Comparison of ENCODE assay signal across 23 cellular contexts in the genomic region with DNA sequence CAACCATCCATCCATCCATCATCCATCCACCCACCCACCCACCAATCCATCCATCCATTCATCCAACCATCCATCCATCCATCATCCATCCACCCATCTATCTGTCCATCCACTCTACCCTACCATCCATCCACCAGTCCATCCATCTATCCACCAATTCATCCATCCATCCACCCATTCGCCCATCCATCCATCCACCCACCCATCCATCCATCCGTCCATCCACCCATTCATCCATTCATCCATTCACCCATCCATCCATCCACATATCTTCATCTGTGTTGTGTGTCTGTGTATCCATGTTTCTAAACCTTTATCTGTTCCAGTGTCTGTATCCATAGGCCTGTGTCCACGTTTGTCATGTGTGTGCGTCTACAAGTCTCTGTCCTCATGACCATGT. TPM values are rescaled to one million over a fixed set of nuclear protein-coding genes. Genes with fewer than 3 reads are reported as not detected.
DNase-seq lines count a peak whose midpoint lies in the region; ATAC-seq, FAIRE-seq and TF ChIP-seq lines count a peak whose summit lies in the region.
"Had no signal": no experiment of that assay in that cellular context is flagged by ENCODE, and none has a peak within 500 bp of the region (broad histone marks: within the 10 kb centered on the region; RNA-seq: fewer than 3 reads in every experiment).

No MANE protein-coding gene starts in this region.

- no peak for ATAC-seq in lower lobe of right lung
- ATAC-seq: A549 had no signal

- POLR2A ChIA-PET in HEK293 (lab: Yijun Ruan, JAX), result no interaction called here

- H3K4me3 ChIP-seq in HEK293 (ENCODE audit: low read depth, low read length) (no peak overlapping the region), neuronal stem cell (ENCODE audit: low read length in 2 of 2) (no peak overlapping the region), lower lobe of right lung (no peak overlapping the region)
- H3K4me3 ChIP-seq: A549; BLaER1 treated with 17β-estradiol and CSF1 and Interleukin-3, amounts not matched to agents 10 nM and 100 nM; HAP-1 had no signal

- peak; percentile 5 for FAIRE-seq in GM12891 (lab: Jason Lieb, UNC)
- FAIRE-seq: A549, D721Med, H54 had no signal

- CTCF ChIA-PET in HEK293 (lab: Yijun Ruan, JAX), result no interaction called here

- no peak overlapping the region for H4K8ac ChIP-seq in neuronal stem cell (ENCODE audit: low read depth, low read length)

- no peak overlapping the region for H3K4ac ChIP-seq in neuronal stem cell (ENCODE audit: low read length)

- H3K4me2 ChIP-seq in neuronal stem cell (ENCODE audit: insufficient read depth, low read length, poor library complexity, severe bottlenecking), result no peak overlapping the region
- H3K4me2 ChIP-seq: A549; BLaER1 treated with 17β-estradiol and CSF1 and Interleukin-3, amounts not matched to agents 10 nM and 100 nM had no signal

- no peak overlapping the region for H2AK5ac ChIP-seq in neuronal stem cell (ENCODE audit: low read depth, low read length)

- TF ChIP-seq CTCF in HEK293 (tag by site-specific recombination; IDR thresholded peaks at IDR 0.05) (no peak), lower lobe of right lung (IDR thresholded peaks at IDR 0.05) (no peak)

- H2AFZ ChIP-seq in neuronal stem cell (ENCODE audit: low read length), result no peak overlapping the region

- no peak overlapping the region for H3K18ac ChIP-seq in neuronal stem cell (ENCODE audit: low read length)

- H3K79me1 ChIP-seq in neuronal stem cell (ENCODE audit: low read depth, low read length), result no peaks in the 10 kb centered on the region

- H3K9me3 ChIP-seq in HEK293 (ENCODE audit: control insufficient read depth, insufficient read depth, low read depth, low read length) (no peaks in the 10 kb centered on the region), neuronal stem cell (replicated peaks in 1 of 2; ENCODE audit: control insufficient read depth in 2 of 2, insufficient read depth in 1 of 2, low read depth in 1 of 2, low read length in 2 of 2) (no peaks in the 10 kb centered on the region), lower lobe of right lung (no peaks in the 10 kb centered on the region)
- H3K9me3 ChIP-seq: A549; BE2C; BLaER1 treated with 17β-estradiol and CSF1 and Interleukin-3, amounts not matched to agents 10 nM and 100 nM; HAP-1 had no signal

- H2BK12ac ChIP-seq in neuronal stem cell (ENCODE audit: low read length), result no peak overlapping the region

- no peak overlapping the region for H2BK5ac ChIP-seq in neuronal stem cell (ENCODE audit: low read length)

- intact Hi-C loops in lower lobe of right lung (cut with DNase I), result no loop called here

- no peak overlapping the region for H3K23ac ChIP-seq in neuronal stem cell (ENCODE audit: low read depth, low read length, poor library complexity)

- TF ChIP-seq POLR2A in GM12891 (IDR thresholded peaks at IDR 0.05; ENCODE audit: low read depth, low read length) (no peak), erythroblast (IDR thresholded peaks at IDR 0.05; ENCODE audit: low read length) (no peak)

- no peak overlapping the region for H4K91ac ChIP-seq in neuronal stem cell (ENCODE audit: low read depth, low read length, poor library complexity)

- H3K4me1 ChIP-seq in HEK293 (ENCODE audit: control insufficient read depth, insufficient read depth, low read length), result no peaks in the 10 kb centered on the region
- H3K4me1 ChIP-seq in neuronal stem cell (ENCODE audit: control insufficient read depth in 2 of 2, insufficient read depth in 1 of 2, low read depth in 1 of 2, low read length in 2 of 2), result peaks cover 2 to 10% of the 10 kb centered on the region in 2 donors
- H3K4me1 ChIP-seq in lower lobe of right lung, result no peaks in the 10 kb centered on the region
- H3K4me1 ChIP-seq: BE2C; BLaER1 treated with 17β-estradiol and CSF1 and Interleukin-3, amounts not matched to agents 10 nM and 100 nM; HAP-1 had no signal

- H3K36me3 ChIP-seq in HEK293 (ENCODE audit: control insufficient read depth in 2 of 2, insufficient read depth in 1 of 2, low read length in 2 of 2) (no peaks in the 10 kb centered on the region), neuronal stem cell (replicated peaks in 1 of 2; ENCODE audit: control insufficient read depth in 2 of 2, insufficient read depth in 2 of 2, low read length in 2 of 2) (no peaks in the 10 kb centered on the region), lower lobe of right lung (no peaks in the 10 kb centered on the region)
- H3K36me3 ChIP-seq: BE2C; BLaER1 treated with 17β-estradiol and CSF1 and Interleukin-3, amounts not matched to agents 10 nM and 100 nM; HAP-1 had no signal

- H3K14ac ChIP-seq in neuronal stem cell (ENCODE audit: low read length), result no peak overlapping the region

- peak overlapping the region; percentile 36 for H3K9ac ChIP-seq in neuronal stem cell (ENCODE audit: low read depth, low read length, poor library complexity)
- H3K9ac ChIP-seq: BLaER1 treated with 17β-estradiol and CSF1 and Interleukin-3, amounts not matched to agents 10 nM and 100 nM had no signal

- H2BK15ac ChIP-seq in neuronal stem cell (ENCODE audit: low read length), result no peak overlapping the region

- DNase-seq in GM12891 (ENCODE audit: insufficient read length, low spot score) (no peak), neuronal stem cell (ENCODE audit: low spot score) (no peak), lower lobe of right lung (no peak), erythroblast (lab: John Stamatoyannopoulos, UW) (no peak), NCI-H2107 (lab: John Stamatoyannopoulos, UW) (no peak)
- DNase-seq: 8988T; ACHN; AML-193; BE2C; CD4-positive, alpha-beta T cell; CD8-positive, alpha-beta memory T cell; DMS 273 treated with DMSO at 0.1 percent for 48 hours; DMS79; EL; GDM1; GOT3 had no signal

- no peak overlapping the region for H2BK120ac ChIP-seq in neuronal stem cell (ENCODE audit: low read depth, low read length)

- H3K27me3 ChIP-seq in neuronal stem cell (ENCODE audit: control insufficient read depth in 3 of 3, insufficient read depth in 3 of 3, low read depth in 1 of 3, low read length in 3 of 3) (peaks cover 0 to 2% (median 0%) of the 10 kb centered on the region in 3 experiments), lower lobe of right lung (ENCODE audit: low read depth) (no peaks in the 10 kb centered on the region)
- H3K27me3 ChIP-seq: BE2C; BLaER1 treated with 17β-estradiol and CSF1 and Interleukin-3, amounts not matched to agents 10 nM and 100 nM had no signal

- H3K27ac ChIP-seq in HEK293 (ENCODE audit: extremely low read depth, low read depth, low read length), result no peak overlapping the region
- no peak overlapping the region for H3K27ac ChIP-seq in neuronal stem cell (replicated peaks; ENCODE audit: low read length)
- no peak overlapping the region for H3K27ac ChIP-seq in lower lobe of right lung
- H3K27ac ChIP-seq: A549; BLaER1 treated with 17β-estradiol and CSF1 and Interleukin-3, amounts not matched to agents 10 nM and 100 nM had no signal

- no CpG with 5 or more reads among the region's 4 CpGs for WGBS in neuronal stem cell (ENCODE audit: extremely low coverage in 2 of 2, insufficient read length in 2 of 2, insufficient replicate concordance in 1 of 2), 2 donors

TF ChIP-seq in GM12891, 5 proteins besides CTCF, POLR2A, EP300 and RAD21:
- TF ChIP-seq PAX5 (IDR thresholded peaks at IDR 0.05; ENCODE audit: insufficient read depth, low read length, severe bottlenecking), result no peak
- TF ChIP-seq TAF1 (IDR thresholded peaks at IDR 0.05; ENCODE audit: low read depth, low read length), result no peak
- no peak for TF ChIP-seq POU2F2 (IDR thresholded peaks at IDR 0.05; ENCODE audit: low read depth, low read length)
- TF ChIP-seq SPI1 (IDR thresholded peaks at IDR 0.05; ENCODE audit: low read depth, low read length), result no peak
- no peak for TF ChIP-seq POLR2AphosphoS5 (IDR thresholded peaks at IDR 0.05; ENCODE audit: low read depth, low read length)

TF ChIP-seq in HEK293, 187 proteins besides CTCF, POLR2A, EP300 and RAD21 (continues in another document):
- TF ChIP-seq KLF7 (tag by site-specific recombination; IDR thresholded peaks at IDR 0.05; ENCODE audit: borderline replicate concordance) (no peak), ZNF404 (tag by site-specific recombination; IDR thresholded peaks at IDR 0.05) (no peak), ZNF214 (tag by site-specific recombination; IDR thresholded peaks at IDR 0.05; ENCODE audit: borderline replicate concordance) (no peak)
- TF ChIP-seq, protein P1, sequence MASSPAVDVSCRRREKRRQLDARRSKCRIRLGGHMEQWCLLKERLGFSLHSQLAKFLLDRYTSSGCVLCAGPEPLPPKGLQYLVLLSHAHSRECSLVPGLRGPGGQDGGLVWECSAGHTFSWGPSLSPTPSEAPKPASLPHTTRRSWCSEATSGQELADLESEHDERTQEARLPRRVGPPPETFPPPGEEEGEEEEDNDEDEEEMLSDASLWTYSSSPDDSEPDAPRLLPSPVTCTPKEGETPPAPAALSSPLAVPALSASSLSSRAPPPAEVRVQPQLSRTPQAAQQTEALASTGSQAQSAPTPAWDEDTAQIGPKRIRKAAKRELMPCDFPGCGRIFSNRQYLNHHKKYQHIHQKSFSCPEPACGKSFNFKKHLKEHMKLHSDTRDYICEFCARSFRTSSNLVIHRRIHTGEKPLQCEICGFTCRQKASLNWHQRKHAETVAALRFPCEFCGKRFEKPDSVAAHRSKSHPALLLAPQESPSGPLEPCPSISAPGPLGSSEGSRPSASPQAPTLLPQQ (tag by site-specific recombination; IDR thresholded peaks at IDR 0.05), result no peak

RNA-seq across cellular contexts. Expression of a gene that starts 9.9 kb away (rescaled TPM):
- polyA plus RNA-seq in GM12891 (2012; ENCODE audit: low read depth, missing spikeins), result not detected
- polyA plus RNA-seq in neuronal stem cell (2013, experiment 1 of 2), result not detected
- polyA plus RNA-seq in neuronal stem cell (2013, experiment 2 of 2), result not detected
- total RNA-seq in lower lobe of right lung, result 0.24 TPM
- total RNA-seq: CD4-positive, alpha-beta T cell; CD8-positive, alpha-beta memory T cell had no signal
- polyA plus RNA-seq: CD14-positive monocyte; CD8-positive, alpha-beta memory T cell had no signal

RNA-seq across cellular contexts. Expression of a gene that starts 28.1 kb away (rescaled TPM):
- 12.8 TPM for polyA plus RNA-seq in GM12891 (2012; ENCODE audit: low read depth, missing spikeins)
- 15.4 TPM for polyA plus RNA-seq in neuronal stem cell (2013, experiment 1 of 2)
- polyA plus RNA-seq in neuronal stem cell (2013, experiment 2 of 2), result 16.6 TPM
- 12.3 TPM for total RNA-seq in lower lobe of right lung

RNA-seq across cellular contexts. Expression of a gene that starts 50.8 kb away (rescaled TPM):
- 3.1 TPM for polyA plus RNA-seq in GM12891 (2012; ENCODE audit: low read depth, missing spikeins)
- polyA plus RNA-seq in neuronal stem cell (2013, experiment 1 of 2), result not detected
- not detected for polyA plus RNA-seq in neuronal stem cell (2013, experiment 2 of 2)
- 21.1 TPM for total RNA-seq in lower lobe of right lung
